ENCODE assay signal across 9 cellular contexts in genomic region chr16:72927199-72928088, GRCh38.
DNase-seq lines count a peak whose midpoint lies in the region; ATAC-seq and TF ChIP-seq lines count a peak whose summit lies in the region.
"Had no signal": no experiment of that assay in that cellular context is flagged by ENCODE, and none has a peak within 500 bp of the region (broad histone marks: within the 10 kb centered on the region; RNA-seq: fewer than 3 reads in every experiment).

No MANE protein-coding gene starts in this region.

- no peak overlapping the region for H3K9ac ChIP-seq in neuronal stem cell (ENCODE audit: low read depth, low read length, poor library complexity)

- H3K4ac ChIP-seq in neuronal stem cell (ENCODE audit: low read length), result no peak overlapping the region

- no peak for TF ChIP-seq CTCF in WTC11 (IDR thresholded peaks at IDR 0.05)
- no peak for TF ChIP-seq CTCF in endothelial cell (IDR thresholded peaks at IDR 0.05; ENCODE audit: unreplicated experiment)

- H3K27ac ChIP-seq in neuronal stem cell (replicated peaks; ENCODE audit: low read length), result no peak overlapping the region
- H3K27ac ChIP-seq: right lobe of liver had no signal

- no peaks in the 10 kb centered on the region; the same call in 1 of the 2 replicates for H3K9me3 Mint-ChIP-seq in WTC11
- no peaks in the 10 kb centered on the region for H3K9me3 Mint-ChIP-seq in endothelial cell (ENCODE audit: unreplicated experiment)

- no peak overlapping the region for H3K14ac ChIP-seq in neuronal stem cell (ENCODE audit: low read length)

- no peaks in the 10 kb centered on the region for H3K36me3 Mint-ChIP-seq in WTC11
- no peaks in the 10 kb centered on the region for H3K36me3 Mint-ChIP-seq in endothelial cell (ENCODE audit: low read depth, unreplicated experiment)

- CTCF ChIA-PET in WTC11 (lab: Charles Lee), result no interaction called here

- peaks cover 0 to 1% of the 10 kb centered on the region in 2 donors for H3K9me3 ChIP-seq in neuronal stem cell (replicated peaks in 1 of 2; ENCODE audit: control insufficient read depth in 2 of 2, insufficient read depth in 1 of 2, low read depth in 1 of 2, low read length in 2 of 2)
- H3K9me3 ChIP-seq: right lobe of liver had no signal

- H3K18ac ChIP-seq in neuronal stem cell (ENCODE audit: low read length), result peak overlapping the region; percentile 7

- no peaks in the 10 kb centered on the region for H3K79me1 ChIP-seq in neuronal stem cell (ENCODE audit: low read depth, low read length)

- no peaks in the 10 kb centered on the region for H3K27me3 Mint-ChIP-seq in WTC11 (ENCODE audit: low read depth)
- no peaks in the 10 kb centered on the region for H3K27me3 Mint-ChIP-seq in endothelial cell (ENCODE audit: unreplicated experiment)

- H2BK120ac ChIP-seq in neuronal stem cell (ENCODE audit: low read depth, low read length), result no peak overlapping the region

- H4K8ac ChIP-seq in neuronal stem cell (ENCODE audit: low read depth, low read length), result no peak overlapping the region

- H2AFZ ChIP-seq in neuronal stem cell (ENCODE audit: low read length), result no peak overlapping the region

- H2BK5ac ChIP-seq in neuronal stem cell (ENCODE audit: low read length), result no peak overlapping the region

- H3K4me3 ChIP-seq in neuronal stem cell (ENCODE audit: low read length in 2 of 2), result no peak overlapping the region
- H3K4me3 ChIP-seq: right lobe of liver had no signal

- no CpG with 5 or more reads among the region's 26 CpGs for WGBS in neuronal stem cell (ENCODE audit: extremely low coverage in 2 of 2, insufficient read length in 2 of 2, insufficient replicate concordance in 1 of 2), 2 donors

- H3K4me1 Mint-ChIP-seq in WTC11 (peaks cover 25% of the 10 kb centered on the region), endothelial cell (ENCODE audit: unreplicated experiment) (peaks cover 4% of the 10 kb centered on the region)

- no peaks in the 10 kb centered on the region for H3K27me3 ChIP-seq in neuronal stem cell (ENCODE audit: control insufficient read depth in 3 of 3, insufficient read depth in 3 of 3, low read depth in 1 of 3, low read length in 3 of 3)
- H3K27me3 ChIP-seq: right lobe of liver had no signal

- DNase-seq in DMS53 (lab: John Stamatoyannopoulos, UW) (peak; percentile 72), NCI-H187 treated with DMSO at 0.1 percent for 48 hours (lab: John Stamatoyannopoulos, UW) (peak; percentile 23), WTC11 (ENCODE audit: low spot score) (no peak), neuronal stem cell (ENCODE audit: low spot score) (no peak), endothelial cell (ENCODE audit: low spot score) (no peak)
- no peak for DNase-seq in activated effector memory CD4-positive, alpha-beta T cell treated with anti-CD3 and anti-CD28 coated beads, Interleukin-2, amount 50 U/mL, for 16 hours
- DNase-seq: right lobe of liver had no signal

- no peak overlapping the region for H3K4me2 ChIP-seq in neuronal stem cell (ENCODE audit: insufficient read depth, low read length, poor library complexity, severe bottlenecking)

- ATAC-seq in WTC11 (no peak), HG03342 (IDR thresholded peaks at IDR 0.05; ENCODE audit: unreplicated experiment) (no peak), HG02678 (IDR thresholded peaks at IDR 0.05; ENCODE audit: unreplicated experiment) (no peak)

- no peak overlapping the region for H2BK15ac ChIP-seq in neuronal stem cell (ENCODE audit: low read length)

- H3K4me3 Mint-ChIP-seq in WTC11 (no peak overlapping the region), endothelial cell (ENCODE audit: unreplicated experiment) (no peak overlapping the region)

- POLR2A ChIA-PET in WTC11 (lab: Charles Lee), result no interaction called here

- H2AK5ac ChIP-seq in neuronal stem cell (ENCODE audit: low read depth, low read length), result no peak overlapping the region

- no peak overlapping the region for H4K91ac ChIP-seq in neuronal stem cell (ENCODE audit: low read depth, low read length, poor library complexity)

- no peaks in the 10 kb centered on the region for H3K36me3 ChIP-seq in neuronal stem cell (replicated peaks in 1 of 2; ENCODE audit: control insufficient read depth in 2 of 2, insufficient read depth in 2 of 2, low read length in 2 of 2)
- H3K36me3 ChIP-seq: right lobe of liver had no signal

- peaks cover 9 to 23% of the 10 kb centered on the region in 2 donors for H3K4me1 ChIP-seq in neuronal stem cell (ENCODE audit: control insufficient read depth in 2 of 2, insufficient read depth in 1 of 2, low read depth in 1 of 2, low read length in 2 of 2)

- H3K27ac Mint-ChIP-seq in WTC11, result peak overlapping the region; percentile 69; the same call in 1 of the 2 replicates
- H3K27ac Mint-ChIP-seq in endothelial cell (ENCODE audit: unreplicated experiment), result no peak overlapping the region

- no peak overlapping the region for H2BK12ac ChIP-seq in neuronal stem cell (ENCODE audit: low read length)

- no peak overlapping the region for H3K23ac ChIP-seq in neuronal stem cell (ENCODE audit: low read depth, low read length, poor library complexity)

TF ChIP-seq in WTC11, 78 proteins besides CTCF, POLR2A, EP300 and RAD21:
- no peak for TF ChIP-seq NR1H2 (CRISPR knock-in tag; IDR thresholded peaks at IDR 0.05)
- no peak for TF ChIP-seq FOXJ3 (CRISPR knock-in tag; IDR thresholded peaks at IDR 0.05; ENCODE audit: borderline replicate concordance)
- TF ChIP-seq GABPB1 (CRISPR knock-in tag; IDR thresholded peaks at IDR 0.05), result peak; percentile 87
TF ChIP-seq in WTC11: peak in this region for 1.

Comparison
In these comparisons a context has a peak if more than half of its experiments do, and no peak if none do; other contexts are left out.
1. DNase-seq: peak in DMS53 (single experiment) and NCI-H187 treated with DMSO at 0.1 percent for 48 hours (single experiment); none in WTC11 (single experiment), neuronal stem cell (single experiment), endothelial cell (single experiment) and activated effector memory CD4-positive, alpha-beta T cell treated with anti-CD3 and anti-CD28 coated beads, Interleukin-2, amount 50 U/mL, for 16 hours (single experiment).